In the genomic region with DNA sequence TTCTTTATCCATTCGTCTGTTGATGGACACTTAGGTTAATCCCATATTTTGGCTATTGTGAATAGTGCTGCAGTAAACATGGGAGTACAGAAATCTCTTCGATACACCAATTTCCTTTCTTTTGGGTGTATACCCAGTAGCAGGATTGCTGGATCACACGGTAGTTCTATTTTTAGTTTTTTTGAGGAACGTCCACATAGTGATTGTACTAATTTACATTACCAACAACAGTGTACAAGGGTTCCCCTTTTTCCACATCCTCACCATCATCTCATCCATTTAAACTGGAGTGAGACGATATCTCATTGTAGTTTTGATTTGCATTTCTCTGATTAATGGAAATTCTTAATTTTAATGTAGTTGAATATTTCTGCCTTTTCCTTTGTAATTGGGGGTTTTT, we compare ENCODE assay signal across 17 cellular contexts.
"Had no signal": no experiment of that assay in that cellular context is flagged by ENCODE, and none has a peak within 500 bp of the region (broad histone marks: within the 10 kb centered on the region; RNA-seq: fewer than 3 reads in every experiment).

No MANE protein-coding gene starts in this region.

- H3K4me3 ChIP-seq: esophagus squamous epithelium, gastroesophageal sphincter, psoas muscle, right lobe of liver, tibial artery, upper lobe of left lung, vagina had no signal

- H2AFZ ChIP-seq: parathyroid adenoma had no signal

- H3K27ac Mint-ChIP-seq: effector memory CD8-positive, alpha-beta T cell; natural killer cell treated with Interleukin-12 subunit alpha and Interleukin-12 subunit beta and Interleukin-15 and Interleukin-18, amount 100 ng/mL, for 72 hours; stimulated activated effector memory CD8-positive, alpha-beta T cell treated with anti-CD3 and anti-CD28 coated beads, Interleukin-12 subunit alpha, Interleukin-12 subunit beta, amount 100 ng/mL, for 72 hours had no signal

- H3K4me1 ChIP-seq: esophagus squamous epithelium, parathyroid adenoma, tibial artery, vagina had no signal

- DNase-seq: effector memory CD8-positive, alpha-beta T cell; esophagus squamous epithelium; glutamatergic neuron; islet precursor cell; psoas muscle; retina; right lobe of liver; stimulated activated CD4-positive, alpha-beta T cell treated with anti-CD3 and anti-CD28 coated beads, Interleukin-4, amount 100 ng/mL, for 1 hour; stimulated activated CD8-positive, alpha-beta memory T cell treated with anti-CD3 and anti-CD28 coated beads, Interleukin-4, amount 100 ng/mL, for 48 hours; stimulated activated naive CD8-positive, alpha-beta T cell treated with anti-CD3 and anti-CD28 coated beads, Interleukin-15, Interleukin-2, amounts not matched to agents 100 U/mL and 50 U/mL, for 24 hours; tibial artery; upper lobe of left lung had no signal

- H3K27me3 ChIP-seq: esophagus squamous epithelium, gastroesophageal sphincter, right lobe of liver, tibial artery, upper lobe of left lung, vagina had no signal

- H3K9me3 ChIP-seq: esophagus squamous epithelium, gastroesophageal sphincter, psoas muscle, right lobe of liver, tibial artery, upper lobe of left lung, vagina had no signal

- H3K27me3 Mint-ChIP-seq: effector memory CD8-positive, alpha-beta T cell; natural killer cell treated with Interleukin-12 subunit alpha and Interleukin-12 subunit beta and Interleukin-15 and Interleukin-18, amount 100 ng/mL, for 72 hours had no signal

- H3K4me3 Mint-ChIP-seq: effector memory CD8-positive, alpha-beta T cell; natural killer cell treated with Interleukin-12 subunit alpha and Interleukin-12 subunit beta and Interleukin-15 and Interleukin-18, amount 100 ng/mL, for 72 hours; stimulated activated effector memory CD8-positive, alpha-beta T cell treated with anti-CD3 and anti-CD28 coated beads, Interleukin-12 subunit alpha, Interleukin-12 subunit beta, amount 100 ng/mL, for 72 hours had no signal

- H3K27ac ChIP-seq: esophagus squamous epithelium, gastroesophageal sphincter, parathyroid adenoma, psoas muscle, right lobe of liver, tibial artery, upper lobe of left lung, vagina had no signal

- H3K9me3 Mint-ChIP-seq: effector memory CD8-positive, alpha-beta T cell; natural killer cell treated with Interleukin-12 subunit alpha and Interleukin-12 subunit beta and Interleukin-15 and Interleukin-18, amount 100 ng/mL, for 72 hours; stimulated activated effector memory CD8-positive, alpha-beta T cell treated with anti-CD3 and anti-CD28 coated beads, Interleukin-12 subunit alpha, Interleukin-12 subunit beta, amount 100 ng/mL, for 72 hours had no signal

- ATAC-seq: effector memory CD8-positive, alpha-beta T cell; gastroesophageal sphincter; natural killer cell treated with Interleukin-12 subunit alpha and Interleukin-12 subunit beta and Interleukin-15 and Interleukin-18, amount 100 ng/mL, for 72 hours; psoas muscle; stimulated activated effector memory CD8-positive, alpha-beta T cell treated with anti-CD3 and anti-CD28 coated beads, Interleukin-12 subunit alpha, Interleukin-12 subunit beta, amount 100 ng/mL, for 72 hours; stimulated activated naive CD8-positive, alpha-beta T cell treated with anti-CD3 and anti-CD28 coated beads, Interleukin-15, Interleukin-2, amounts not matched to agents 100 U/mL and 50 U/mL, for 24 hours had no signal

- H3K9ac ChIP-seq: parathyroid adenoma had no signal
